In genomic region chr7:85177316-85177715, GRCh38 we compare ENCODE assay signal across 24 cellular contexts.
"Had no signal": no experiment of that assay in that cellular context is flagged by ENCODE, and none has a peak within 500 bp of the region (broad histone marks: within the 10 kb centered on the region; RNA-seq: fewer than 3 reads in every experiment).

No MANE protein-coding gene starts in this region.

- H3K79me2 ChIP-seq: parathyroid adenoma had no signal

- H2AFZ ChIP-seq: neural progenitor cell, parathyroid adenoma had no signal

- DNase-seq: effector CD8-positive, alpha-beta T cell; endodermal cell; foreskin melanocyte; glutamatergic neuron; heart right ventricle; hippocampal formation; left cardiac atrium; left lung; mesenchymal stem cell; mucosa of descending colon; naive B cell; right lobe of liver; small intestine; stimulated activated CD4-positive, alpha-beta T cell treated with anti-CD3 and anti-CD28 coated beads, Interleukin-15, amount 100 ng/mL, for 24 hours; stimulated activated CD4-positive, alpha-beta T cell treated with anti-CD3 and anti-CD28 coated beads, Interleukin-2, amount 100 ng/mL, for 48 hours; stimulated activated naive B cell treated with anti-CD40 and anti-IgM and Interleukin-4, amounts not matched to agents 10 μg/mL and 1 μg/mL and 100 μg/mL, for 72 hours; stimulated activated naive CD8-positive, alpha-beta T cell treated with anti-CD3 and anti-CD28 coated beads, Interleukin-15, amount 100 ng/mL, for 72 hours; transverse colon; upper lobe of right lung; uterus had no signal

- H3K27me3 ChIP-seq: esophagus muscularis mucosa, heart right ventricle, left lung, neural progenitor cell, right lobe of liver, suprapubic skin, transverse colon, upper lobe of right lung, uterus had no signal

- H3K4me2 ChIP-seq: neural progenitor cell had no signal

- H3K4me3 ChIP-seq: esophagus muscularis mucosa, heart right ventricle, left lung, mucosa of descending colon, neural progenitor cell, right lobe of liver, suprapubic skin, transverse colon, upper lobe of right lung, uterus had no signal

- H3K27ac ChIP-seq: esophagus muscularis mucosa, heart right ventricle, left lung, neural progenitor cell, parathyroid adenoma, right lobe of liver, suprapubic skin, transverse colon, upper lobe of right lung, uterus had no signal

- H3K9ac ChIP-seq: neural progenitor cell, parathyroid adenoma had no signal

- H3K36me3 ChIP-seq: esophagus muscularis mucosa, heart right ventricle, left lung, neural progenitor cell, right lobe of liver, suprapubic skin, transverse colon, upper lobe of right lung, uterus had no signal

- H3K4me1 ChIP-seq: neural progenitor cell, parathyroid adenoma, right lobe of liver, transverse colon, upper lobe of right lung, uterus had no signal

- H3K9me3 ChIP-seq: esophagus muscularis mucosa, mucosa of descending colon, right lobe of liver, suprapubic skin, transverse colon, upper lobe of right lung, uterus had no signal
